22 cellular contexts compared by ENCODE assay signal in the genomic region with DNA sequence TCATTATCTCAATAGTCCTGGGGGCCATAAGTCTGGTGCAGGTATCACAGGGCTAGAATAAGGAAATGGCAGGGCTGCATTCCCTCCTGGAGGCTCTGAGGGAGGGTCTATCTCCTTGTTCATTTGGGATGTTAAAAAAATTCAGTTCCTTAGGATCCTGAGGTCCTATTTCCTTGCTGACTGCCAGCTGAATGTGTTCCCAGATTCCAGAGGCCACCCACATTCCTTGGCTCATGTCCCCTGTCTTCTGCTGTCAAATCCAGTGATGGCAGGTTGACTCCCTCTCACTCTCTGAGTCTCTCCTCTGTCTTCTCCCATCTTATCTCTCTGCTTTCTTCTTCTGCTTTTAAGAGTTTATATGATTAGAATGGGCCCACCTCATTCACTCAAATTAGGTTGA.
DNase-seq lines count a peak whose midpoint lies in the region; TF ChIP-seq lines count a peak whose summit lies in the region.
"Had no signal": no experiment of that assay in that cellular context is flagged by ENCODE, and none has a peak within 500 bp of the region (broad histone marks: within the 10 kb centered on the region; RNA-seq: fewer than 3 reads in every experiment).

No MANE protein-coding gene starts in this region.

- H4K8ac ChIP-seq in H9 (replicated peaks; ENCODE audit: insufficient read length, low read depth, low read length), result no peak overlapping the region

- no peak overlapping the region for H2BK5ac ChIP-seq in H9 (ENCODE audit: insufficient read length, low read length)

- CTCF ChIA-PET in activated CD4-positive, alpha-beta T cell treated with anti-CD3 and anti-CD28 coated beads, Interleukin-2, amount 10 ng/mL, durations not matched to agents 7 days and 5 days (lab: Charles Lee), result interaction anchor here (0.7 kb wide), 1 partner anchor 28 kb away, joined by 3 read pairs; no protein-coding TSS in a partner anchor

- no peaks in the 10 kb centered on the region for H4K20me1 ChIP-seq in H9 (ENCODE audit: control insufficient read depth, insufficient read depth, insufficient read length)

- H3T11ph ChIP-seq in H9 (ENCODE audit: low read length), result no peak overlapping the region

- intact Hi-C loops in esophagus muscularis mucosa (cut with DNase I), result no loop called here

- no peak overlapping the region for H3K4ac ChIP-seq in H9 (ENCODE audit: low read depth, low read length)

- H2BK20ac ChIP-seq in H9 (ENCODE audit: low read depth, low read length, poor library complexity, severe bottlenecking), result no peak overlapping the region

- H4K5ac ChIP-seq in H9 (ENCODE audit: insufficient read length, low read depth, low read length), result no peak overlapping the region

- TF ChIP-seq EP300 in esophagus muscularis mucosa (IDR thresholded peaks at IDR 0.05), result no peak

- no peak for TF ChIP-seq POLR2A in esophagus muscularis mucosa (IDR thresholded peaks at IDR 0.05; ENCODE audit: low read depth)

- no peak overlapping the region for H4K91ac ChIP-seq in H9 (ENCODE audit: insufficient read length, low read depth, low read length)

- no peaks in the 10 kb centered on the region for H3K36me3 Mint-ChIP-seq in activated CD4-positive, alpha-beta T cell treated with anti-CD3 and anti-CD28 coated beads, Interleukin-2, amount 10 ng/mL, durations not matched to agents 7 days and 5 days (ENCODE audit: low read depth)
- H3K36me3 Mint-ChIP-seq in H9 (ENCODE audit: insufficient read depth in 1 of 3, low read depth in 3 of 3), result no peaks in the 10 kb centered on the region
- H3K36me3 Mint-ChIP-seq in type B pancreatic cell, result no peaks in the 10 kb centered on the region
- H3K36me3 Mint-ChIP-seq in nephron progenitor cell (ENCODE audit: low read depth), result no peaks in the 10 kb centered on the region

- H3K27me3 ChIP-seq in H9 (ENCODE audit: insufficient read depth, low read length) (no peaks in the 10 kb centered on the region), esophagus muscularis mucosa (peaks cover 0 to 44% (median 0%) of the 10 kb centered on the region in 4 donors)

- TF ChIP-seq CTCF in H9 (conservative IDR thresholded peaks at IDR 0.05) (no peak), esophagus muscularis mucosa (IDR thresholded peaks at IDR 0.05) (no peak), type B pancreatic cell (conservative IDR thresholded peaks at IDR 0.05) (no peak), nephron progenitor cell (IDR thresholded peaks at IDR 0.05) (no peak)

- H3K9ac ChIP-seq in H9 (ENCODE audit: extremely low read depth, insufficient read length, low read length), result no peak overlapping the region

- no peaks in the 10 kb centered on the region for H3K27me3 Mint-ChIP-seq in activated CD4-positive, alpha-beta T cell treated with anti-CD3 and anti-CD28 coated beads, Interleukin-2, amount 10 ng/mL, durations not matched to agents 7 days and 5 days
- no peaks in the 10 kb centered on the region; the same call in 1 of the 2 replicates for H3K27me3 Mint-ChIP-seq in H9 (ENCODE audit: low read depth)
- peaks cover 7% of the 10 kb centered on the region for H3K27me3 Mint-ChIP-seq in type B pancreatic cell
- H3K27me3 Mint-ChIP-seq in nephron progenitor cell (ENCODE audit: low read depth, poor library complexity), result peaks cover 15% of the 10 kb centered on the region

- no peak overlapping the region for H3K56ac ChIP-seq in H9 (ENCODE audit: insufficient read length, low read depth, low read length)

- no peak overlapping the region for H3K4me3 Mint-ChIP-seq in activated CD4-positive, alpha-beta T cell treated with anti-CD3 and anti-CD28 coated beads, Interleukin-2, amount 10 ng/mL, durations not matched to agents 7 days and 5 days
- H3K4me3 Mint-ChIP-seq in H9, result no peak overlapping the region
- H3K4me3 Mint-ChIP-seq in type B pancreatic cell, result no peak overlapping the region
- no peak overlapping the region for H3K4me3 Mint-ChIP-seq in nephron progenitor cell
- H3K4me3 Mint-ChIP-seq: GM23338 had no signal

- H2AFZ ChIP-seq in H9 (ENCODE audit: low read length), result no peak overlapping the region
- H2AFZ ChIP-seq: GM23338 had no signal

- no peaks in the 10 kb centered on the region for H3K79me1 ChIP-seq in H9 (ENCODE audit: insufficient read depth, low read depth, low read length, poor library complexity, severe bottlenecking)

- POLR2A ChIA-PET in activated CD4-positive, alpha-beta T cell treated with anti-CD3 and anti-CD28 coated beads, Interleukin-2, amount 10 ng/mL, durations not matched to agents 7 days and 5 days (lab: Charles Lee), result no interaction called here

- H3K79me2 ChIP-seq in H9 (ENCODE audit: insufficient read depth, low read length), result no peaks in the 10 kb centered on the region

- DNase-seq in activated CD4-positive, alpha-beta T cell treated with anti-CD3 and anti-CD28 coated beads, Interleukin-2, amount 10 ng/mL, durations not matched to agents 7 days and 5 days, result peak; percentile 1
- DNase-seq in activated CD4-positive, alpha-beta T cell treated with anti-CD3 and anti-CD28 coated beads, Interleukin-2, amount 50 U/mL, for 4 hours, result no peak
- DNase-seq in H9, result peak; percentile 4
- DNase-seq in esophagus muscularis mucosa (ENCODE audit: extremely low spot score), result peak; percentile 55
- DNase-seq in type B pancreatic cell (ENCODE audit: extremely low spot score, unreplicated experiment), result peak; percentile 8
- DNase-seq in NCI-H1694 (lab: John Stamatoyannopoulos, UW), result no peak
- no peak for DNase-seq in stimulated activated CD4-positive, alpha-beta T cell treated with anti-CD3 and anti-CD28 coated beads, Interleukin-15, amount 100 ng/mL, for 24 hours
- DNase-seq in nephron progenitor cell, result no peak
- DNase-seq: DMS53, GDM1, HCEC 1CT, KBM-7, NCI-H1105 treated with DMSO at 0.1 percent for 48 hours, NCI-H146, NCI-H2029, NCI-H446, NCI-H524 treated with DMSO at 0.1 percent for 48 hours, NCI-H774, PC-3 had no signal

- H3K27ac ChIP-seq in H9 (ENCODE audit: insufficient read length, low read depth, low read length) (no peak overlapping the region), esophagus muscularis mucosa (replicated peaks in 1 of 4) (no peak overlapping the region)
- H3K27ac ChIP-seq: 22Rv1 had no signal

- H3K4me2 ChIP-seq in H9 (ENCODE audit: insufficient read depth, insufficient read length, low read length), result no peak overlapping the region
- H3K4me2 ChIP-seq: GM23338 had no signal

- no peaks in the 10 kb centered on the region for H3K9me3 ChIP-seq in H9 (ENCODE audit: control insufficient read depth, low read depth, low read length)
- H3K9me3 ChIP-seq in esophagus muscularis mucosa, result no peaks in the 10 kb centered on the region

- no peaks in the 10 kb centered on the region for H3K36me3 ChIP-seq in esophagus muscularis mucosa

- no peak overlapping the region for H3K23ac ChIP-seq in H9 (ENCODE audit: insufficient read length, low read depth, low read length)

- no peak overlapping the region for H2BK120ac ChIP-seq in H9 (ENCODE audit: low read depth, low read length, poor library complexity, severe bottlenecking)

- no peak overlapping the region for H2BK12ac ChIP-seq in H9 (ENCODE audit: insufficient read length, low read depth, low read length)

- H3K4me3 ChIP-seq in esophagus muscularis mucosa, result no peak overlapping the region
- H3K4me3 ChIP-seq: GM12878, GM23338 had no signal

- H2BK15ac ChIP-seq in H9 (ENCODE audit: low read depth, low read length), result no peak overlapping the region

- no peak overlapping the region for H3K27ac Mint-ChIP-seq in activated CD4-positive, alpha-beta T cell treated with anti-CD3 and anti-CD28 coated beads, Interleukin-2, amount 10 ng/mL, durations not matched to agents 7 days and 5 days
- H3K27ac Mint-ChIP-seq in H9, result no peak overlapping the region
- H3K27ac Mint-ChIP-seq in type B pancreatic cell, result no peak overlapping the region
- no peak overlapping the region for H3K27ac Mint-ChIP-seq in nephron progenitor cell
- H3K27ac Mint-ChIP-seq: GM23338 had no signal

- H3K9me3 Mint-ChIP-seq in activated CD4-positive, alpha-beta T cell treated with anti-CD3 and anti-CD28 coated beads, Interleukin-2, amount 10 ng/mL, durations not matched to agents 7 days and 5 days, result no peaks in the 10 kb centered on the region
- no peaks in the 10 kb centered on the region for H3K9me3 Mint-ChIP-seq in H9
- H3K9me3 Mint-ChIP-seq in type B pancreatic cell, result no peaks in the 10 kb centered on the region
- no peaks in the 10 kb centered on the region for H3K9me3 Mint-ChIP-seq in nephron progenitor cell
- H3K9me3 Mint-ChIP-seq: GM23338 had no signal

- no peak overlapping the region for H3K18ac ChIP-seq in H9 (ENCODE audit: insufficient read length, low read depth, low read length)

- no peak overlapping the region for H2AK5ac ChIP-seq in H9 (ENCODE audit: insufficient read length, low read length)

- no peaks in the 10 kb centered on the region for H3K4me1 Mint-ChIP-seq in activated CD4-positive, alpha-beta T cell treated with anti-CD3 and anti-CD28 coated beads, Interleukin-2, amount 10 ng/mL, durations not matched to agents 7 days and 5 days
- peaks cover 8 to 20% of the 10 kb centered on the region in 2 experiments for H3K4me1 Mint-ChIP-seq in H9
- H3K4me1 Mint-ChIP-seq in type B pancreatic cell (ENCODE audit: unreplicated experiment), result peaks cover 11% of the 10 kb centered on the region
- H3K4me1 Mint-ChIP-seq in nephron progenitor cell, result peaks cover 12% of the 10 kb centered on the region
- H3K4me1 Mint-ChIP-seq: GM23338 had no signal

- H3K14ac ChIP-seq in H9 (ENCODE audit: insufficient read depth, low read length), result no peak overlapping the region

- no peaks in the 10 kb centered on the region for H3K23me2 ChIP-seq in H9 (ENCODE audit: insufficient read length, low read depth, low read length, poor library complexity, severe bottlenecking)

- no peaks in the 10 kb centered on the region for H3K4me1 ChIP-seq in H9 (ENCODE audit: insufficient read depth, low read length)
- H3K4me1 ChIP-seq in esophagus muscularis mucosa, result peaks cover 0 to 1% (median 0%) of the 10 kb centered on the region in 4 donors

Comparison
In these comparisons a context has a peak if more than half of its experiments do, and no peak if none do; other contexts are left out.
1. DNase-seq: peak in activated CD4-positive, alpha-beta T cell treated with anti-CD3 and anti-CD28 coated beads, Interleukin-2, amount 10 ng/mL, durations not matched to agents 7 days and 5 days (single experiment), H9 (single experiment), esophagus muscularis mucosa (single experiment) and type B pancreatic cell (single experiment); none in activated CD4-positive, alpha-beta T cell treated with anti-CD3 and anti-CD28 coated beads, Interleukin-2, amount 50 U/mL, for 4 hours (0 of 2), NCI-H1694 (single experiment), stimulated activated CD4-positive, alpha-beta T cell treated with anti-CD3 and anti-CD28 coated beads, Interleukin-15, amount 100 ng/mL, for 24 hours (single experiment) and nephron progenitor cell (single experiment).